1 cellular context compared by ENCODE assay signal in the genomic region with DNA sequence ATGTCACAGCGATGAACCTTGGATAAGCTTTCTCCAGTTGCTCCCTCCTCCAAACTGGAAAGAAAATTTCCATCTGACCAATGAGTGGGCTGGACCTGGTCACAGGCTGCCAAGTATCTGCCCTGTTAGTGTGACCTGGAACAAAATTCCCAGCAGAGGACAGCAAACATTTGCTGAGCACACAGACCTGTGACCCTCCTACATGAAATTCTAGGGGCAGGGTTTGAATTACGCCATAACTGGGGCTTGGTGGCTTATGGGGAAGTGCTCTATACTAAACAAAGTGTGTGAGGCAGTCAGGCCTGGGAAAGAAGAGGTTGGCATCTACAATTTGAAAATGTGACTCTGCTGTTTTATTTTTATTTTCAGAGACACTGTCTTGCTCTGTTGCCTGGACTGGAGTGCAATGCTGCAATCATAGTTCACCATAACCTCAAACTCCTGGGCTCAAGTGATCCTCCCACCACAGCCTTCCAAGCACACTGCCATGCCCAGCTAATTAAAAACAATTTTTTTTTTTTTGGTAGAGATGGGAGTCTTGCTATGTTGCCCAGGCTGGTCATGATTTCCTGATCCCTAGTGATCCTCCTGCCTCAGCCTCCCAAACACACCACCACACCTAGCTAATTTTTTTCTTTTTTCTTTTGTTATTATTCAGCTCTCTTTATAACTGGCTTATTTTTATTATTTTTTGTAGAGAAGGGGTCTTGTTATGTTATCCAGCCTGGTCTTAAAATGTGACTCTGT.
TF ChIP-seq lines count a peak whose summit lies in the region.

No MANE protein-coding gene starts in this region.

TF ChIP-seq in liver, 16 proteins besides CTCF, POLR2A, EP300 and RAD21 (continued from another document):
- TF ChIP-seq, protein P1, sequence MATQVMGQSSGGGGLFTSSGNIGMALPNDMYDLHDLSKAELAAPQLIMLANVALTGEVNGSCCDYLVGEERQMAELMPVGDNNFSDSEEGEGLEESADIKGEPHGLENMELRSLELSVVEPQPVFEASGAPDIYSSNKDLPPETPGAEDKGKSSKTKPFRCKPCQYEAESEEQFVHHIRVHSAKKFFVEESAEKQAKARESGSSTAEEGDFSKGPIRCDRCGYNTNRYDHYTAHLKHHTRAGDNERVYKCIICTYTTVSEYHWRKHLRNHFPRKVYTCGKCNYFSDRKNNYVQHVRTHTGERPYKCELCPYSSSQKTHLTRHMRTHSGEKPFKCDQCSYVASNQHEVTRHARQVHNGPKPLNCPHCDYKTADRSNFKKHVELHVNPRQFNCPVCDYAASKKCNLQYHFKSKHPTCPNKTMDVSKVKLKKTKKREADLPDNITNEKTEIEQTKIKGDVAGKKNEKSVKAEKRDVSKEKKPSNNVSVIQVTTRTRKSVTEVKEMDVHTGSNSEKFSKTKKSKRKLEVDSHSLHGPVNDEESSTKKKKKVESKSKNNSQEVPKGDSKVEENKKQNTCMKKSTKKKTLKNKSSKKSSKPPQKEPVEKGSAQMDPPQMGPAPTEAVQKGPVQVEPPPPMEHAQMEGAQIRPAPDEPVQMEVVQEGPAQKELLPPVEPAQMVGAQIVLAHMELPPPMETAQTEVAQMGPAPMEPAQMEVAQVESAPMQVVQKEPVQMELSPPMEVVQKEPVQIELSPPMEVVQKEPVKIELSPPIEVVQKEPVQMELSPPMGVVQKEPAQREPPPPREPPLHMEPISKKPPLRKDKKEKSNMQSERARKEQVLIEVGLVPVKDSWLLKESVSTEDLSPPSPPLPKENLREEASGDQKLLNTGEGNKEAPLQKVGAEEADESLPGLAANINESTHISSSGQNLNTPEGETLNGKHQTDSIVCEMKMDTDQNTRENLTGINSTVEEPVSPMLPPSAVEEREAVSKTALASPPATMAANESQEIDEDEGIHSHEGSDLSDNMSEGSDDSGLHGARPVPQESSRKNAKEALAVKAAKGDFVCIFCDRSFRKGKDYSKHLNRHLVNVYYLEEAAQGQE (IDR thresholded peaks at IDR 0.05) = peak; percentile 76
- TF ChIP-seq YY1 (IDR thresholded peaks at IDR 0.05) = peak; percentile 91
- TF ChIP-seq JUND (IDR thresholded peaks at IDR 0.05) = peak; percentile 87 to 95
- TF ChIP-seq FOXA2 (IDR thresholded peaks at IDR 0.05) = peak; percentile 73
- peak; percentile 64 to 81 for TF ChIP-seq EGR1 (IDR thresholded peaks at IDR 0.05; ENCODE audit: low read depth in 2 of 2)
- TF ChIP-seq GABPA (IDR thresholded peaks at IDR 0.05 in 1 of 2, conservative IDR thresholded peaks at IDR 0.05 in 1 of 2) = peak in 1 of 2 donors; percentile 47
- peak; percentile 99 for TF ChIP-seq SP1 (IDR thresholded peaks at IDR 0.05)
- TF ChIP-seq, protein P2, sequence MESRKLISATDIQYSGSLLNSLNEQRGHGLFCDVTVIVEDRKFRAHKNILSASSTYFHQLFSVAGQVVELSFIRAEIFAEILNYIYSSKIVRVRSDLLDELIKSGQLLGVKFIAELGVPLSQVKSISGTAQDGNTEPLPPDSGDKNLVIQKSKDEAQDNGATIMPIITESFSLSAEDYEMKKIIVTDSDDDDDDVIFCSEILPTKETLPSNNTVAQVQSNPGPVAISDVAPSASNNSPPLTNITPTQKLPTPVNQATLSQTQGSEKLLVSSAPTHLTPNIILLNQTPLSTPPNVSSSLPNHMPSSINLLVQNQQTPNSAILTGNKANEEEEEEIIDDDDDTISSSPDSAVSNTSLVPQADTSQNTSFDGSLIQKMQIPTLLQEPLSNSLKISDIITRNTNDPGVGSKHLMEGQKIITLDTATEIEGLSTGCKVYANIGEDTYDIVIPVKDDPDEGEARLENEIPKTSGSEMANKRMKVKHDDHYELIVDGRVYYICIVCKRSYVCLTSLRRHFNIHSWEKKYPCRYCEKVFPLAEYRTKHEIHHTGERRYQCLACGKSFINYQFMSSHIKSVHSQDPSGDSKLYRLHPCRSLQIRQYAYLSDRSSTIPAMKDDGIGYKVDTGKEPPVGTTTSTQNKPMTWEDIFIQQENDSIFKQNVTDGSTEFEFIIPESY (IDR thresholded peaks at IDR 0.05) = peak; percentile 90
- TF ChIP-seq HNF4G (IDR thresholded peaks at IDR 0.05) = peak; percentile 87
- TF ChIP-seq TAF1 (conservative IDR thresholded peaks at IDR 0.05) = peak; percentile 50
- TF ChIP-seq RXRA (IDR thresholded peaks at IDR 0.05) = peak; percentile 96 to 98
- peak; percentile 97 for TF ChIP-seq HNF4A (conservative IDR thresholded peaks at IDR 0.05)
